37 cellular contexts compared by ENCODE assay signal in the genomic region with DNA sequence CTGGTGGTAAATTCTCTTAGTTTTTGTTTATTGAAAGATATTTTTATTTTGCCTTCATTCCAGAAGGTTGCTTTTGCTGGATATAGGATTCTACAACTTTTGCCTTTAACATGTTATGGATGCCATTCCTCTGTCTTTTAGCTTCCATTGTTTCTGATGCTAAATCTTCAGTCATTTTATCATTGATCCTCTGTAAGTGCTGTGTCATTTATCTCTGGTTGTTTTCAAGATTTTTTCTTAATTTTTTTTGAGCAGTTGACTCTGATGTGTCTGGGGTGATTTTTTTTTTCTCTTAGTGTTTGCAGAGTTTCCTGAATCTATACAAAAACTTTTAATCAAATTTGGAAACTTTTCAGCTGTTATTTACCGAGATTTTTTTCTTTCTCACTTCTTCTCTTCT.
"Had no signal": no experiment of that assay in that cellular context is flagged by ENCODE, and none has a peak within 500 bp of the region (broad histone marks: within the 10 kb centered on the region; RNA-seq: fewer than 3 reads in every experiment).

No MANE protein-coding gene starts in this region.

- H3K9me3 Mint-ChIP-seq: activated B cell treated with CpG ODN at 0.5 μM for 24 hours; activated CD4-positive, alpha-beta memory T cell treated with anti-CD3 and anti-CD28 coated beads for 36 hours; activated CD4-positive, alpha-beta T cell treated with anti-CD3 and anti-CD28 coated beads, Interleukin-2, amount 10 ng/mL, durations not matched to agents 24 days and 14 days; activated CD8-positive, alpha-beta T cell treated with anti-CD3 and anti-CD28 coated beads for 36 hours; activated naive CD4-positive, alpha-beta T cell treated with anti-CD3 and anti-CD28 coated beads for 36 hours; activated naive CD4-positive, alpha-beta T cell treated with anti-CD3 and anti-CD28 coated beads, Interleukin-2, amount 50 U/mL, for 72 hours; activated naive CD8-positive, alpha-beta T cell treated with anti-CD3 and anti-CD28 coated beads for 36 hours; activated T-cell treated with anti-CD3 and anti-CD28 coated beads, Interleukin-2, amount 50 U/mL, for 4 hours; activated T-cell treated with anti-CD3 and anti-CD28 coated beads, Interleukin-2, amount 50 U/mL, for 72 hours; activated T-helper 1 cell treated with anti-CD3 and anti-CD28 coated beads, Interleukin-12 subunit alpha, Interleukin-12 subunit beta, Interleukin-2, Interleukin-4 antibody, amounts not matched to agents 30 ng/mL and 10 ng/mL and 1 ng/mL, durations not matched to agents 14 hours and 24 hours and 36 hours; activated T-helper 17 cell treated with anti-CD3 and anti-CD28 coated beads, Interleukin-2, amount 50 U/mL, for 72 hours; T-helper 1 cell treated with Interleukin-12 subunit alpha and Interleukin-12 subunit beta and Interleukin-4 antibody, amounts not matched to agents 30 μg/mL and 1 μg/mL, for 36 hours; T-helper 2 cell treated with Interferon-gamma antibody and Interleukin-4, amounts not matched to agents 5 μg/mL and 100 μg/mL, for 36 hours had no signal

- H3K4me3 ChIP-seq: adrenal gland, body of pancreas, breast epithelium had no signal

- ATAC-seq: activated CD8-positive, alpha-beta T cell treated with anti-CD3 and anti-CD28 coated beads for 36 hours; activated naive CD4-positive, alpha-beta T cell treated with anti-CD3 and anti-CD28 coated beads, Interleukin-2, amount 50 U/mL, for 72 hours; activated T-cell treated with anti-CD3 and anti-CD28 coated beads, Interleukin-2, amount 50 U/mL, for 4 hours; activated T-cell treated with anti-CD3 and anti-CD28 coated beads, Interleukin-2, amount 50 U/mL, for 72 hours; activated T-helper 17 cell treated with anti-CD3 and anti-CD28 coated beads, Interleukin-2, amount 50 U/mL, for 72 hours; body of pancreas had no signal

- H3K36me3 Mint-ChIP-seq: activated CD4-positive, alpha-beta memory T cell treated with anti-CD3 and anti-CD28 coated beads for 36 hours; activated naive CD8-positive, alpha-beta T cell treated with anti-CD3 and anti-CD28 coated beads for 36 hours had no signal

- H3K4me1 Mint-ChIP-seq: activated naive CD8-positive, alpha-beta T cell treated with anti-CD3 and anti-CD28 coated beads for 36 hours had no signal

- H3K9me3 ChIP-seq: adrenal gland, body of pancreas, breast epithelium had no signal

- H3K27me3 ChIP-seq: adrenal gland, body of pancreas, brain microvascular endothelial cell, breast epithelium had no signal

- H3K27me3 Mint-ChIP-seq: activated B cell treated with CpG ODN at 0.5 μM for 24 hours; activated CD4-positive, alpha-beta memory T cell treated with anti-CD3 and anti-CD28 coated beads for 36 hours had no signal

- H3K27ac Mint-ChIP-seq: activated B cell treated with CpG ODN at 0.5 μM for 24 hours; activated CD4-positive, alpha-beta memory T cell treated with anti-CD3 and anti-CD28 coated beads for 36 hours; activated CD4-positive, alpha-beta T cell treated with anti-CD3 and anti-CD28 coated beads, Interleukin-2, amount 10 ng/mL, durations not matched to agents 24 days and 14 days; activated CD8-positive, alpha-beta T cell treated with anti-CD3 and anti-CD28 coated beads for 36 hours; activated naive CD4-positive, alpha-beta T cell treated with anti-CD3 and anti-CD28 coated beads for 36 hours; activated naive CD4-positive, alpha-beta T cell treated with anti-CD3 and anti-CD28 coated beads, Interleukin-2, amount 50 U/mL, for 72 hours; activated naive CD8-positive, alpha-beta T cell treated with anti-CD3 and anti-CD28 coated beads for 36 hours; activated T-cell treated with anti-CD3 and anti-CD28 coated beads, Interleukin-2, amount 50 U/mL, for 72 hours; activated T-helper 1 cell treated with anti-CD3 and anti-CD28 coated beads, Interleukin-12 subunit alpha, Interleukin-12 subunit beta, Interleukin-2, Interleukin-4 antibody, amounts not matched to agents 30 ng/mL and 10 ng/mL and 1 ng/mL, durations not matched to agents 14 hours and 24 hours and 36 hours; activated T-helper 17 cell treated with anti-CD3 and anti-CD28 coated beads, Interleukin-2, amount 50 U/mL, for 72 hours; T-helper 1 cell treated with Interleukin-12 subunit alpha and Interleukin-12 subunit beta and Interleukin-4 antibody, amounts not matched to agents 30 μg/mL and 1 μg/mL, for 36 hours; T-helper 2 cell treated with Interferon-gamma antibody and Interleukin-4, amounts not matched to agents 5 μg/mL and 100 μg/mL, for 36 hours had no signal

- FAIRE-seq: astrocyte, colon had no signal

- H3K4me1 ChIP-seq: breast epithelium had no signal

- H3K4me3 Mint-ChIP-seq: activated B cell treated with CpG ODN at 0.5 μM for 24 hours; activated CD4-positive, alpha-beta memory T cell treated with anti-CD3 and anti-CD28 coated beads for 36 hours; activated CD4-positive, alpha-beta T cell treated with anti-CD3 and anti-CD28 coated beads, Interleukin-2, amount 10 ng/mL, durations not matched to agents 24 days and 14 days; activated CD8-positive, alpha-beta T cell treated with anti-CD3 and anti-CD28 coated beads for 36 hours; activated naive CD4-positive, alpha-beta T cell treated with anti-CD3 and anti-CD28 coated beads for 36 hours; activated naive CD8-positive, alpha-beta T cell treated with anti-CD3 and anti-CD28 coated beads for 36 hours; activated T-cell treated with anti-CD3 and anti-CD28 coated beads, Interleukin-2, amount 50 U/mL, for 4 hours; activated T-cell treated with anti-CD3 and anti-CD28 coated beads, Interleukin-2, amount 50 U/mL, for 72 hours; activated T-helper 1 cell treated with anti-CD3 and anti-CD28 coated beads, Interleukin-12 subunit alpha, Interleukin-12 subunit beta, Interleukin-2, Interleukin-4 antibody, amounts not matched to agents 30 ng/mL and 10 ng/mL and 1 ng/mL, durations not matched to agents 14 hours and 24 hours and 36 hours; activated T-helper 17 cell treated with anti-CD3 and anti-CD28 coated beads, Interleukin-2, amount 50 U/mL, for 72 hours; T-helper 1 cell treated with Interleukin-12 subunit alpha and Interleukin-12 subunit beta and Interleukin-4 antibody, amounts not matched to agents 30 μg/mL and 1 μg/mL, for 36 hours; T-helper 2 cell treated with Interferon-gamma antibody and Interleukin-4, amounts not matched to agents 5 μg/mL and 100 μg/mL, for 36 hours had no signal

- DNase-seq: activated B cell treated with CpG ODN at 0.5 μM for 24 hours; activated CD4-positive, alpha-beta memory T cell treated with anti-CD3 and anti-CD28 coated beads for 36 hours; activated CD4-positive, alpha-beta T cell treated with anti-CD3 and anti-CD28 coated beads for 4 hours; activated CD4-positive, alpha-beta T cell treated with anti-CD3 and anti-CD28 coated beads, Interleukin-2, amount 10 ng/mL, durations not matched to agents 24 days and 14 days; activated CD4-positive, alpha-beta T cell treated with anti-CD3 and anti-CD28 coated beads, Interleukin-2, amount 50 U/mL, for 1 hour; activated CD4-positive, alpha-beta T cell treated with anti-CD3 and anti-CD28 coated beads, Interleukin-2, amount 50 U/mL, for 4 hours; activated CD4-positive, CD25-positive, alpha-beta regulatory T cell treated with anti-CD3 and anti-CD28 coated beads, Interleukin-2, amount 50 U/mL, for 72 hours; activated CD8-positive, alpha-beta memory T cell treated with anti-CD3 and anti-CD28 coated beads, Interleukin-2, amount 50 U/mL, for 4 hours; activated CD8-positive, alpha-beta T cell treated with anti-CD3 and anti-CD28 coated beads for 36 hours; activated effector memory CD4-positive, alpha-beta T cell treated with anti-CD3 and anti-CD28 coated beads, Interleukin-2, amount 50 U/mL, for 16 hours; activated gamma-delta T cell treated with Interleukin-2 at 50 U/mL for 16 hours; activated naive CD4-positive, alpha-beta T cell; activated naive CD4-positive, alpha-beta T cell treated with anti-CD3 and anti-CD28 coated beads for 36 hours; activated naive CD4-positive, alpha-beta T cell treated with anti-CD3 and anti-CD28 coated beads, Interleukin-2, amount 50 U/mL, for 16 hours; activated naive CD8-positive, alpha-beta T cell treated with anti-CD3 and anti-CD28 coated beads for 36 hours; activated T-cell treated with anti-CD3 and anti-CD28 coated beads for 4 hours; activated T-cell treated with anti-CD3 and anti-CD28 coated beads, Interleukin-2, amount 50 U/mL, for 1 hour; activated T-cell treated with anti-CD3 and anti-CD28 coated beads, Interleukin-2, amount 50 U/mL, for 4 hours; activated T-cell treated with anti-CD3 and anti-CD28 coated beads, Interleukin-2, amount 50 U/mL, for 72 hours; adrenal gland; amniotic stem cell; aorta; body of pancreas; brain microvascular endothelial cell; central memory CD4-positive, alpha-beta T cell; T-helper 1 cell; T-helper 2 cell; T-helper 9 cell; WERI-Rb-1 had no signal

- H3K36me3 ChIP-seq: adrenal gland, brain microvascular endothelial cell, breast epithelium, WERI-Rb-1 had no signal

- H3K27ac ChIP-seq: adrenal gland, body of pancreas, brain microvascular endothelial cell, breast epithelium, WERI-Rb-1 had no signal
